Comparison of ENCODE assay signal across 9 cellular contexts in the genomic region with DNA sequence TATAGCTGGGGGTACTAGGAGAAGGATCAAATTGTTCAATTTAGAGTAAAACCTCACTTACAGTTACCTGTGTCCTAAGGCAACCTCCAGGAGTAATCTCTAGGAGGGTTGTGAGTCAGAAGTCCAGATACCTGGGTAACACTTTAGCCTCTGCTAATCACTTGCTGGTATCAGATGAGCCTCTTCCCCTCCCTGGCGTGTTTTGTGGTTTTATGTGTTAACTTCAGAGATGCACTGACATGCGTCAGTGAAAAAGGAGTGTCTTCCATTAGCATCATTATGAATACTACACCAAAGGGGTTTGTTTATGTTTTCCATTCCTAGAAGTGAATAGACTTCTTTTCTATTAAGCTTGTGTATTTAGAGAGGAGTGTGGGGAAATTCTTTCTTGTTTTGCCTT.
A peak's percentile ranks its signal among the peaks of the same experiment; 100 is the strongest.
DNase-seq lines count a peak whose midpoint lies in the region; ATAC-seq and TF ChIP-seq lines count a peak whose summit lies in the region.
"Had no signal": no experiment of that assay in that cellular context is flagged by ENCODE, and none has a peak within 500 bp of the region (broad histone marks: within the 10 kb centered on the region; RNA-seq: fewer than 3 reads in every experiment).

No MANE protein-coding gene starts in this region.

- CTCF ChIA-PET in activated CD4-positive, alpha-beta T cell treated with anti-CD3 and anti-CD28 coated beads, Interleukin-2, amount 10 ng/mL, durations not matched to agents 7 days and 5 days (lab: Charles Lee): interaction anchor here (1.1 kb wide), 1 partner anchor 17 kb away, joined by 3 read pairs; no protein-coding TSS in a partner anchor

- DNase-seq in GM13977 (ENCODE audit: low spot score) (peak; percentile 19), mesenchymal stem cell (peak; percentile 69), mesendoderm (no peak), NCI-H1092 treated with DMSO at 0.1 percent for 48 hours (lab: John Stamatoyannopoulos, UW) (no peak), H9 (no peak)
- peak; percentile 30 for DNase-seq in activated CD4-positive, alpha-beta T cell treated with anti-CD3 and anti-CD28 coated beads, Interleukin-2, amount 10 ng/mL, durations not matched to agents 7 days and 5 days
- DNase-seq: PC-3 had no signal

- no peak overlapping the region for H4K5ac ChIP-seq in mesendoderm (ENCODE audit: low read length)
- H4K5ac ChIP-seq in H9 (ENCODE audit: insufficient read length, low read depth, low read length): no peak overlapping the region

- no peaks in the 10 kb centered on the region for H3K27me3 Mint-ChIP-seq in activated CD4-positive, alpha-beta T cell treated with anti-CD3 and anti-CD28 coated beads, Interleukin-2, amount 10 ng/mL, durations not matched to agents 7 days and 5 days
- no peaks in the 10 kb centered on the region for H3K27me3 Mint-ChIP-seq in H9 (ENCODE audit: low read depth)

- H3K23me2 ChIP-seq in H9 (ENCODE audit: insufficient read length, low read depth, low read length, poor library complexity, severe bottlenecking): no peaks in the 10 kb centered on the region

- in situ Hi-C loops in GM13977 (cut with MboI; ENCODE audit: low pct_unique_long_range_greater_than_20kb, low sequenced_read_pairs, unreplicated experiment): no loop called here

- H3K4me3 ChIP-seq in mesenchymal stem cell (ENCODE audit: insufficient read depth in 1 of 2, low read depth in 1 of 2, low read length in 2 of 2): no peak overlapping the region
- no peak overlapping the region for H3K4me3 ChIP-seq in mesendoderm (ENCODE audit: low read length)

- no CpG with 5 or more reads among the region's 2 CpGs for WGBS in mesenchymal stem cell
- WGBS in mesendoderm (ENCODE audit: extremely low coverage, insufficient coverage, low lambda C conversion rate): no CpG with 5 or more reads among the region's 2 CpGs
- WGBS in H9 (ENCODE audit: extremely low coverage, insufficient read length, low lambda C conversion rate): no CpG with 5 or more reads among the region's 2 CpGs

- no peaks in the 10 kb centered on the region for H4K20me1 ChIP-seq in H9 (ENCODE audit: control insufficient read depth, insufficient read depth, insufficient read length)

- H3K27ac Mint-ChIP-seq in activated CD4-positive, alpha-beta T cell treated with anti-CD3 and anti-CD28 coated beads, Interleukin-2, amount 10 ng/mL, durations not matched to agents 7 days and 5 days: no peak overlapping the region
- peak overlapping the region in 1 of 3 experiments; percentile 23; a peak in 1 of 7 replicates for H3K27ac Mint-ChIP-seq in H9

- H4K91ac ChIP-seq in mesenchymal stem cell (ENCODE audit: low read length) (no peak overlapping the region), H9 (ENCODE audit: insufficient read length, low read depth, low read length) (no peak overlapping the region)

- H2BK5ac ChIP-seq in mesenchymal stem cell (ENCODE audit: low read depth, low read length, poor library complexity, severe bottlenecking) (no peak overlapping the region), mesendoderm (ENCODE audit: low read length) (no peak overlapping the region), H9 (ENCODE audit: insufficient read length, low read length) (no peak overlapping the region)

- H3K27me3 ChIP-seq in mesenchymal stem cell (ENCODE audit: control insufficient read depth in 1 of 2, insufficient read depth in 1 of 2, low read length in 2 of 2) (no peaks in the 10 kb centered on the region), mesendoderm (ENCODE audit: insufficient read depth, low read length, poor library complexity) (no peaks in the 10 kb centered on the region), H9 (ENCODE audit: insufficient read depth, low read length) (no peaks in the 10 kb centered on the region)

- H3K9ac ChIP-seq in mesenchymal stem cell (ENCODE audit: low read length) (no peak overlapping the region), mesendoderm (ENCODE audit: low read length) (no peak overlapping the region), H9 (ENCODE audit: extremely low read depth, insufficient read length, low read length) (no peak overlapping the region)

- H3K36me3 ChIP-seq in mesenchymal stem cell (ENCODE audit: control insufficient read depth in 1 of 2, insufficient read depth in 2 of 2, low read depth in 1 of 2, low read length in 2 of 2): no peaks in the 10 kb centered on the region
- no peaks in the 10 kb centered on the region for H3K36me3 ChIP-seq in mesendoderm (ENCODE audit: control insufficient read depth, insufficient read depth, low read length)

- H3K23ac ChIP-seq in mesenchymal stem cell (ENCODE audit: low read length in 2 of 2): no peak overlapping the region
- H3K23ac ChIP-seq in mesendoderm (ENCODE audit: low read length): no peak overlapping the region
- H3K23ac ChIP-seq in H9 (ENCODE audit: insufficient read length, low read depth, low read length): no peak overlapping the region

- no peak overlapping the region for H3K56ac ChIP-seq in mesendoderm (ENCODE audit: low read length)
- H3K56ac ChIP-seq in H9 (ENCODE audit: insufficient read length, low read depth, low read length): no peak overlapping the region

- H2BK12ac ChIP-seq in mesenchymal stem cell (ENCODE audit: low read length in 2 of 2) (peak overlapping the region in 1 of 2 experiments; percentile 10), H9 (ENCODE audit: insufficient read length, low read depth, low read length) (no peak overlapping the region)

- H3K4me1 Mint-ChIP-seq in activated CD4-positive, alpha-beta T cell treated with anti-CD3 and anti-CD28 coated beads, Interleukin-2, amount 10 ng/mL, durations not matched to agents 7 days and 5 days: no peaks in the 10 kb centered on the region
- peaks cover 23 to 31% of the 10 kb centered on the region in 2 experiments for H3K4me1 Mint-ChIP-seq in H9

- TF ChIP-seq CTCF in GM13977 (IDR thresholded peaks at IDR 0.05; ENCODE audit: extremely low read depth, insufficient read depth, missing control alignments) (no peak), H9 (conservative IDR thresholded peaks at IDR 0.05) (no peak)

- H3K79me2 ChIP-seq in mesendoderm (ENCODE audit: control insufficient read depth, insufficient read depth, low read length) (no peaks in the 10 kb centered on the region), H9 (ENCODE audit: insufficient read depth, low read length) (no peaks in the 10 kb centered on the region)

- H2AFZ ChIP-seq in mesenchymal stem cell (ENCODE audit: low read depth, low read length): no peak overlapping the region
- H2AFZ ChIP-seq in H9 (ENCODE audit: low read length): no peak overlapping the region

- no peak overlapping the region for H3K27ac ChIP-seq in mesenchymal stem cell (ENCODE audit: low read length, poor library complexity, severe bottlenecking)
- H3K27ac ChIP-seq in mesendoderm (ENCODE audit: low read depth, low read length): no peak overlapping the region
- no peak overlapping the region for H3K27ac ChIP-seq in H9 (ENCODE audit: insufficient read length, low read depth, low read length)

- H3K18ac ChIP-seq in mesenchymal stem cell (ENCODE audit: low read depth in 1 of 2, low read length in 2 of 2) (no peak overlapping the region), mesendoderm (ENCODE audit: low read length) (no peak overlapping the region), H9 (ENCODE audit: insufficient read length, low read depth, low read length) (no peak overlapping the region)

- H3K9me3 ChIP-seq in mesenchymal stem cell (ENCODE audit: control insufficient read depth, low read length): no peaks in the 10 kb centered on the region
- no peaks in the 10 kb centered on the region for H3K9me3 ChIP-seq in H9 (ENCODE audit: control insufficient read depth, low read depth, low read length)

- H4K8ac ChIP-seq in mesenchymal stem cell (ENCODE audit: low read length) (no peak overlapping the region), mesendoderm (ENCODE audit: low read depth, low read length) (no peak overlapping the region), H9 (replicated peaks; ENCODE audit: insufficient read length, low read depth, low read length) (no peak overlapping the region)

- H3K14ac ChIP-seq in mesenchymal stem cell (ENCODE audit: low read length in 2 of 2) (no peak overlapping the region), H9 (ENCODE audit: insufficient read depth, low read length) (no peak overlapping the region)

- H2BK15ac ChIP-seq in mesenchymal stem cell (ENCODE audit: low read depth, poor library complexity, severe bottlenecking): no peak overlapping the region
- H2BK15ac ChIP-seq in mesendoderm (replicated peaks; ENCODE audit: low read depth): no peak overlapping the region
- H2BK15ac ChIP-seq in H9 (ENCODE audit: low read depth, low read length): no peak overlapping the region

- peaks cover 2% of the 10 kb centered on the region for H3K36me3 Mint-ChIP-seq in activated CD4-positive, alpha-beta T cell treated with anti-CD3 and anti-CD28 coated beads, Interleukin-2, amount 10 ng/mL, durations not matched to agents 7 days and 5 days (ENCODE audit: low read depth)
- no peaks in the 10 kb centered on the region for H3K36me3 Mint-ChIP-seq in H9 (ENCODE audit: insufficient read depth in 1 of 3, low read depth in 3 of 3)

- peaks cover 1% of the 10 kb centered on the region for H3K4me1 ChIP-seq in mesenchymal stem cell (ENCODE audit: control insufficient read depth, insufficient read depth, low read depth, low read length)
- peaks cover 2% of the 10 kb centered on the region for H3K4me1 ChIP-seq in mesendoderm (ENCODE audit: control insufficient read depth, low read depth, low read length)
- peaks cover 4% of the 10 kb centered on the region; the same call in 1 of the 2 replicates for H3K4me1 ChIP-seq in H9 (ENCODE audit: insufficient read depth, low read length)

- POLR2A ChIA-PET in activated CD4-positive, alpha-beta T cell treated with anti-CD3 and anti-CD28 coated beads, Interleukin-2, amount 10 ng/mL, durations not matched to agents 7 days and 5 days (lab: Charles Lee): no interaction called here

- ATAC-seq in HG02938 (IDR thresholded peaks at IDR 0.05; ENCODE audit: unreplicated experiment) (peak; percentile 68), GM21390 (IDR thresholded peaks at IDR 0.05; ENCODE audit: unreplicated experiment) (no peak)
- ATAC-seq: PC-3 had no signal

- H3T11ph ChIP-seq in H9 (ENCODE audit: low read length): no peak overlapping the region

- H3K79me1 ChIP-seq in mesenchymal stem cell (replicated peaks; ENCODE audit: low read length, poor library complexity, severe bottlenecking) (peaks cover 19% of the 10 kb centered on the region), mesendoderm (ENCODE audit: low read length) (no peaks in the 10 kb centered on the region), H9 (ENCODE audit: insufficient read depth, low read depth, low read length, poor library complexity, severe bottlenecking) (no peaks in the 10 kb centered on the region)

- H3K4me3 Mint-ChIP-seq in activated CD4-positive, alpha-beta T cell treated with anti-CD3 and anti-CD28 coated beads, Interleukin-2, amount 10 ng/mL, durations not matched to agents 7 days and 5 days: no peak overlapping the region
- H3K4me3 Mint-ChIP-seq in H9: no peak overlapping the region

- H3K4ac ChIP-seq in mesenchymal stem cell (ENCODE audit: low read depth in 1 of 2, low read length in 2 of 2) (no peak overlapping the region), mesendoderm (ENCODE audit: low read depth, low read length) (no peak overlapping the region), H9 (ENCODE audit: low read depth, low read length) (no peak overlapping the region)

- H2BK120ac ChIP-seq in mesenchymal stem cell (ENCODE audit: low read depth, low read length) (no peak overlapping the region), mesendoderm (ENCODE audit: low read depth, low read length) (no peak overlapping the region), H9 (ENCODE audit: low read depth, low read length, poor library complexity, severe bottlenecking) (no peak overlapping the region)

- H3K9me3 Mint-ChIP-seq in activated CD4-positive, alpha-beta T cell treated with anti-CD3 and anti-CD28 coated beads, Interleukin-2, amount 10 ng/mL, durations not matched to agents 7 days and 5 days: no peaks in the 10 kb centered on the region
- no peaks in the 10 kb centered on the region for H3K9me3 Mint-ChIP-seq in H9

- no peak overlapping the region for H2BK20ac ChIP-seq in H9 (ENCODE audit: low read depth, low read length, poor library complexity, severe bottlenecking)

- no peak overlapping the region for H3K4me2 ChIP-seq in mesenchymal stem cell (ENCODE audit: low read length, poor library complexity, severe bottlenecking)
- no peak overlapping the region for H3K4me2 ChIP-seq in mesendoderm (ENCODE audit: low read length)
- H3K4me2 ChIP-seq in H9 (ENCODE audit: insufficient read depth, insufficient read length, low read length): no peak overlapping the region

- H2AK5ac ChIP-seq in mesenchymal stem cell (ENCODE audit: low read length, severe bottlenecking): no peak overlapping the region
- no peak overlapping the region for H2AK5ac ChIP-seq in mesendoderm (ENCODE audit: low read length)
- no peak overlapping the region for H2AK5ac ChIP-seq in H9 (ENCODE audit: insufficient read length, low read length)

Comparison
In these comparisons a context has a peak if more than half of its experiments do, and no peak if none do; other contexts are left out.
1. DNase-seq: peak in GM13977 (single experiment), activated CD4-positive, alpha-beta T cell treated with anti-CD3 and anti-CD28 coated beads, Interleukin-2, amount 10 ng/mL, durations not matched to agents 7 days and 5 days (single experiment) and mesenchymal stem cell (single experiment); none in mesendoderm (single experiment), NCI-H1092 treated with DMSO at 0.1 percent for 48 hours (single experiment) and H9 (single experiment).